In genomic region chr6:136466789-136467585, GRCh38 we compare ENCODE assay signal across 1 cellular context.
A peak's percentile ranks its signal among the peaks of the same experiment; 100 is the strongest.
TF ChIP-seq lines count a peak whose summit lies in the region.

No MANE protein-coding gene starts in this region.

TF ChIP-seq in K562, 482 proteins besides CTCF, POLR2A, EP300 and RAD21 (continued from another document):
- TF ChIP-seq, protein P1, sequence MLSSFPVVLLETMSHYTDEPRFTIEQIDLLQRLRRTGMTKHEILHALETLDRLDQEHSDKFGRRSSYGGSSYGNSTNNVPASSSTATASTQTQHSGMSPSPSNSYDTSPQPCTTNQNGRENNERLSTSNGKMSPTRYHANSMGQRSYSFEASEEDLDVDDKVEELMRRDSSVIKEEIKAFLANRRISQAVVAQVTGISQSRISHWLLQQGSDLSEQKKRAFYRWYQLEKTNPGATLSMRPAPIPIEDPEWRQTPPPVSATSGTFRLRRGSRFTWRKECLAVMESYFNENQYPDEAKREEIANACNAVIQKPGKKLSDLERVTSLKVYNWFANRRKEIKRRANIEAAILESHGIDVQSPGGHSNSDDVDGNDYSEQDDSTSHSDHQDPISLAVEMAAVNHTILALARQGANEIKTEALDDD (IDR thresholded peaks at IDR 0.05), result peak; percentile 43
- TF ChIP-seq ZNF165 (CRISPR knock-in tag; IDR thresholded peaks at IDR 0.05; ENCODE audit: borderline replicate concordance) (no peak), ZKSCAN8 (CRISPR knock-in tag; IDR thresholded peaks at IDR 0.05) (0 out of 2 replicates have a peak, but pooled peaks have one; percentile 39), SMARCE1 (IDR thresholded peaks at IDR 0.05) (no peak)
